ENCODE assay signal across 1 cellular context in the genomic region with DNA sequence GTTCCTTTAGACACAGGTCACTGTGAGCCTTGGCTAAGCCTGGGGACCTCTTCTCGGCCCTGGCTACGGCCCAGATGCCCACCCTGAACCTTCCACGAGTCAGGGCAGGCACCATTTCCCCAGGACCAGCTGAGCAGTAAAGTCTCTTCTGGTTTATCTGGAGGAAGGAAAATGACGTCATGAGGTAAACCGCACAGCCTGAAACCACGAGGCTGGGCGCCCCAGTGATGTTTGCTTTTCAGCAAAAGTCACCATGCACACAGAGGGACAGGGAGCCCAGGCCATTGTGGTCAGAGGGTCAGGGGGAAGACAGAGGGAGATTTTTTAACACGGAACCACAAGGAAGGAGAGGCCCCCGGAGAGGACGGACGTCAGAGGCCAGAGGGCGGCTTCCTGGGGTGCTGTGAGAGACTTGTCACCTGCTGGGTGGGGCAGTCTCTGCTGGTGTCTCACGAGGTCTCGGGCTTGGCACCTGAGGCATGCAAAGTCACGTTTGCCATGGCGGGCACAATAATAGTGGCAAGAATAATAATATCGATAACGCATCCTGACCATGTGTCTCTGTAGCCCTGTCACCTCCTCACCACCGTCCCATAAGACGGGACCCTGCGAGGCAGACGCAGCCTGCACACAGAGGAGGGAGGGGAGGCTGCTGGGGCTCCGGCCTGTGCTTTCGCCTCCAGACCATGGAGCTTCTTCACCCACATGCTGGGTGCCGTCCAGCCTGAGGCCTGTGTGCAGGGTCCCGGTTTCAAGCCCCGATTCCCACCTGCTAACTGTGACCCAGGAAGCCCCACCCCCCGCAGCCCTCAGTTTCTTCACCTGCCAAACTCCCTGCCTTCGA.
TF ChIP-seq lines count a peak whose summit lies in the region.

No MANE protein-coding gene starts in this region.

TF ChIP-seq in HepG2, 621 proteins besides CTCF, POLR2A, EP300 and RAD21 (continued from another document and continues in another):
- TF ChIP-seq, protein P1, sequence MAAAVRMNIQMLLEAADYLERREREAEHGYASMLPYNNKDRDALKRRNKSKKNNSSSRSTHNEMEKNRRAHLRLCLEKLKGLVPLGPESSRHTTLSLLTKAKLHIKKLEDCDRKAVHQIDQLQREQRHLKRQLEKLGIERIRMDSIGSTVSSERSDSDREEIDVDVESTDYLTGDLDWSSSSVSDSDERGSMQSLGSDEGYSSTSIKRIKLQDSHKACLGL (CRISPR knock-in tag; IDR thresholded peaks at IDR 0.05): 0 out of 2 replicates have a peak, but pooled peaks have one; percentile 28
- TF ChIP-seq XBP1 (CRISPR knock-in tag; IDR thresholded peaks at IDR 0.05) (no peak), ZBTB7A (CRISPR knock-in tag; IDR thresholded peaks at IDR 0.05) (no peak), PCBP2 (optimal IDR thresholded peaks at IDR 0.05; ENCODE audit: low read depth, low read length, poor library complexity, severe bottlenecking) (no peak), ZBTB21 (CRISPR knock-in tag; IDR thresholded peaks at IDR 0.05) (peak; percentile 90), FOXP1 (IDR thresholded peaks at IDR 0.05) (no peak), FOXP1 (CRISPR knock-in tag; IDR thresholded peaks at IDR 0.05) (peak; percentile 56), ZNF446 (CRISPR knock-in tag; IDR thresholded peaks at IDR 0.05) (no peak), ZNF10 (CRISPR knock-in tag; IDR thresholded peaks at IDR 0.05; ENCODE audit: borderline replicate concordance, low read depth) (no peak), KLF16 (CRISPR knock-in tag; IDR thresholded peaks at IDR 0.05) (0 out of 4 replicates have a peak, but pooled peaks of 1 of the 2 experiments have one; percentile 17), ZKSCAN5 (CRISPR knock-in tag; IDR thresholded peaks at IDR 0.05) (no peak), ZNF782 (CRISPR knock-in tag; IDR thresholded peaks at IDR 0.05; ENCODE audit: borderline replicate concordance) (no peak), MAZ (IDR thresholded peaks at IDR 0.05; ENCODE audit: borderline replicate concordance, low read depth, low read length) (no peak), MAZ (CRISPR knock-in tag; IDR thresholded peaks at IDR 0.05; ENCODE audit: low read depth) (peak; percentile 42; the same call in 1 of the 2 replicates), ELF3 (CRISPR knock-in tag; IDR thresholded peaks at IDR 0.05) (0 out of 2 replicates have a peak, but pooled peaks have one; percentile 41), HMG20A (CRISPR knock-in tag; IDR thresholded peaks at IDR 0.05; ENCODE audit: borderline replicate concordance) (peak; percentile 65; the same call in 1 of the 2 replicates), ZNF138 (CRISPR knock-in tag; IDR thresholded peaks at IDR 0.05; ENCODE audit: low read depth) (no peak), MLLT10 (CRISPR knock-in tag; IDR thresholded peaks at IDR 0.05) (no peak), SMARCE1 (IDR thresholded peaks at IDR 0.05; ENCODE audit: borderline replicate concordance) (no peak), ZNF607 (CRISPR knock-in tag; IDR thresholded peaks at IDR 0.05; ENCODE audit: borderline replicate concordance) (no peak), MIER3 (CRISPR knock-in tag; IDR thresholded peaks at IDR 0.05; ENCODE audit: borderline replicate concordance) (no peak), NONO (IDR thresholded peaks at IDR 0.05) (no peak), NONO (CRISPR knock-in tag; conservative IDR thresholded peaks at IDR 0.05) (no peak), ISL2 (CRISPR knock-in tag; IDR thresholded peaks at IDR 0.05) (no peak), RAD51 (IDR thresholded peaks at IDR 0.05; ENCODE audit: borderline replicate concordance) (no peak), ZNF225 (CRISPR knock-in tag; IDR thresholded peaks at IDR 0.05) (0 out of 2 replicates have a peak, but pooled peaks have one; percentile 19), FOXA3 (CRISPR knock-in tag; IDR thresholded peaks at IDR 0.05) (peak; percentile 58; the same call in 1 of the 2 replicates), ZFP36L1 (CRISPR knock-in tag; IDR thresholded peaks at IDR 0.05) (no peak), SP4 (CRISPR knock-in tag; IDR thresholded peaks at IDR 0.05) (no peak), ZNF263 (CRISPR knock-in tag; IDR thresholded peaks at IDR 0.05) (no peak), ZNF20 (CRISPR knock-in tag; IDR thresholded peaks at IDR 0.05) (no peak), IKZF4 (CRISPR knock-in tag; IDR thresholded peaks at IDR 0.05; ENCODE audit: borderline replicate concordance, low read depth, not compliant biosample characterization) (no peak), ZNF547 (CRISPR knock-in tag; IDR thresholded peaks at IDR 0.05) (no peak; the same call in 1 of the 2 replicates), STAT5B (CRISPR knock-in tag; IDR thresholded peaks at IDR 0.05) (no peak; the same call in 1 of the 2 replicates), ZNF496 (CRISPR knock-in tag; IDR thresholded peaks at IDR 0.05; ENCODE audit: insufficient replicate concordance) (no peak), ETV6 (CRISPR knock-in tag; conservative IDR thresholded peaks at IDR 0.05) (no peak), HNF4G (IDR thresholded peaks at IDR 0.05; ENCODE audit: borderline replicate concordance, low read depth, low read length) (no peak), HNF4G (CRISPR knock-in tag; IDR thresholded peaks at IDR 0.05; ENCODE audit: borderline replicate concordance, low read depth) (no peak), ZNF333 (CRISPR knock-in tag; IDR thresholded peaks at IDR 0.05; ENCODE audit: borderline replicate concordance) (no peak)
- TF ChIP-seq, protein P2, sequence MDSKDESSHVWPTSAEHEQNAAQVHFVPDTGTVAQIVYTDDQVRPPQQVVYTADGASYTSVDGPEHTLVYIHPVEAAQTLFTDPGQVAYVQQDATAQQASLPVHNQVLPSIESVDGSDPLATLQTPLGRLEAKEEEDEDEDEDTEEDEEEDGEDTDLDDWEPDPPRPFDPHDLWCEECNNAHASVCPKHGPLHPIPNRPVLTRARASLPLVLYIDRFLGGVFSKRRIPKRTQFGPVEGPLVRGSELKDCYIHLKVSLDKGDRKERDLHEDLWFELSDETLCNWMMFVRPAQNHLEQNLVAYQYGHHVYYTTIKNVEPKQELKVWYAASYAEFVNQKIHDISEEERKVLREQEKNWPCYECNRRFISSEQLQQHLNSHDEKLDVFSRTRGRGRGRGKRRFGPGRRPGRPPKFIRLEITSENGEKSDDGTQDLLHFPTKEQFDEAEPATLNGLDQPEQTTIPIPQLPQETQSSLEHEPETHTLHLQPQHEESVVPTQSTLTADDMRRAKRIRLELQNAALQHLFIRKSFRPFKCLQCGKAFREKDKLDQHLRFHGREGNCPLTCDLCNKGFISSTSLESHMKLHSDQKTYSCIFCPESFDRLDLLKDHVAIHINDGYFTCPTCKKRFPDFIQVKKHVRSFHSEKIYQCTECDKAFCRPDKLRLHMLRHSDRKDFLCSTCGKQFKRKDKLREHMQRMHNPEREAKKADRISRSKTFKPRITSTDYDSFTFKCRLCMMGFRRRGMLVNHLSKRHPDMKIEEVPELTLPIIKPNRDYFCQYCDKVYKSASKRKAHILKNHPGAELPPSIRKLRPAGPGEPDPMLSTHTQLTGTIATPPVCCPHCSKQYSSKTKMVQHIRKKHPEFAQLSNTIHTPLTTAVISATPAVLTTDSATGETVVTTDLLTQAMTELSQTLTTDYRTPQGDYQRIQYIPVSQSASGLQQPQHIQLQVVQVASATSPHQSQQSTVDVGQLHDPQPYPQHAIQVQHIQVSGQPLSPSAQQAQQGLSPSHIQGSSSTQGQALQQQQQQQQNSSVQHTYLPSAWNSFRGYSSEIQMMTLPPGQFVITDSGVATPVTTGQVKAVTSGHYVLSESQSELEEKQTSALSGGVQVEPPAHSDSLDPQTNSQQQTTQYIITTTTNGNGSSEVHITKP (CRISPR knock-in tag; IDR thresholded peaks at IDR 0.05; ENCODE audit: low read depth): no peak; the same call in 1 of the 2 replicates
- TF ChIP-seq, protein P3, sequence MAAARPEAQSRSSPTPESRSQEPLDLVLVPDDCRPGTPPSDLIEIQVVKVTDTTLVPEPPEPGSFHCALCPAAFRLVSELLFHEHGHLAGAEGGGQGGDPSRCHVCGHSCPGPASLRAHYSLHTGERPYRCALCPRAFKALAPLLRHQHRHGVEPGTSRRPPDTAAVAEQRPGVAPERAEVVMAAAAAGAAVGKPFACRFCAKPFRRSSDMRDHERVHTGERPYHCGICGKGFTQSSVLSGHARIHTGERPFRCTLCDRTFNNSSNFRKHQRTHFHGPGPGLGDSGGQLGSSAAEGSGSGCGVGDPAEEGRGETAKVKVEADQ (CRISPR knock-in tag; IDR thresholded peaks at IDR 0.05; ENCODE audit: borderline replicate concordance): no peak
- TF ChIP-seq, protein P4, sequence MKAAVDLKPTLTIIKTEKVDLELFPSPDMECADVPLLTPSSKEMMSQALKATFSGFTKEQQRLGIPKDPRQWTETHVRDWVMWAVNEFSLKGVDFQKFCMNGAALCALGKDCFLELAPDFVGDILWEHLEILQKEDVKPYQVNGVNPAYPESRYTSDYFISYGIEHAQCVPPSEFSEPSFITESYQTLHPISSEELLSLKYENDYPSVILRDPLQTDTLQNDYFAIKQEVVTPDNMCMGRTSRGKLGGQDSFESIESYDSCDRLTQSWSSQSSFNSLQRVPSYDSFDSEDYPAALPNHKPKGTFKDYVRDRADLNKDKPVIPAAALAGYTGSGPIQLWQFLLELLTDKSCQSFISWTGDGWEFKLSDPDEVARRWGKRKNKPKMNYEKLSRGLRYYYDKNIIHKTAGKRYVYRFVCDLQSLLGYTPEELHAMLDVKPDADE (CRISPR knock-in tag; IDR thresholded peaks at IDR 0.05): no peak
- TF ChIP-seq, protein P5, sequence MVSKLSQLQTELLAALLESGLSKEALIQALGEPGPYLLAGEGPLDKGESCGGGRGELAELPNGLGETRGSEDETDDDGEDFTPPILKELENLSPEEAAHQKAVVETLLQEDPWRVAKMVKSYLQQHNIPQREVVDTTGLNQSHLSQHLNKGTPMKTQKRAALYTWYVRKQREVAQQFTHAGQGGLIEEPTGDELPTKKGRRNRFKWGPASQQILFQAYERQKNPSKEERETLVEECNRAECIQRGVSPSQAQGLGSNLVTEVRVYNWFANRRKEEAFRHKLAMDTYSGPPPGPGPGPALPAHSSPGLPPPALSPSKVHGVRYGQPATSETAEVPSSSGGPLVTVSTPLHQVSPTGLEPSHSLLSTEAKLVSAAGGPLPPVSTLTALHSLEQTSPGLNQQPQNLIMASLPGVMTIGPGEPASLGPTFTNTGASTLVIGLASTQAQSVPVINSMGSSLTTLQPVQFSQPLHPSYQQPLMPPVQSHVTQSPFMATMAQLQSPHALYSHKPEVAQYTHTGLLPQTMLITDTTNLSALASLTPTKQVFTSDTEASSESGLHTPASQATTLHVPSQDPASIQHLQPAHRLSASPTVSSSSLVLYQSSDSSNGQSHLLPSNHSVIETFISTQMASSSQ (IDR thresholded peaks at IDR 0.05; ENCODE audit: low read depth): no peak
- TF ChIP-seq, protein P5 (CRISPR knock-in tag; IDR thresholded peaks at IDR 0.05; ENCODE audit: borderline replicate concordance): no peak
- TF ChIP-seq, protein P6, sequence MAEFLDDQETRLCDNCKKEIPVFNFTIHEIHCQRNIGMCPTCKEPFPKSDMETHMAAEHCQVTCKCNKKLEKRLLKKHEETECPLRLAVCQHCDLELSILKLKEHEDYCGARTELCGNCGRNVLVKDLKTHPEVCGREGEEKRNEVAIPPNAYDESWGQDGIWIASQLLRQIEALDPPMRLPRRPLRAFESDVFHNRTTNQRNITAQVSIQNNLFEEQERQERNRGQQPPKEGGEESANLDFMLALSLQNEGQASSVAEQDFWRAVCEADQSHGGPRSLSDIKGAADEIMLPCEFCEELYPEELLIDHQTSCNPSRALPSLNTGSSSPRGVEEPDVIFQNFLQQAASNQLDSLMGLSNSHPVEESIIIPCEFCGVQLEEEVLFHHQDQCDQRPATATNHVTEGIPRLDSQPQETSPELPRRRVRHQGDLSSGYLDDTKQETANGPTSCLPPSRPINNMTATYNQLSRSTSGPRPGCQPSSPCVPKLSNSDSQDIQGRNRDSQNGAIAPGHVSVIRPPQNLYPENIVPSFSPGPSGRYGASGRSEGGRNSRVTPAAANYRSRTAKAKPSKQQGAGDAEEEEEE (CRISPR knock-in tag; IDR thresholded peaks at IDR 0.05; ENCODE audit: borderline replicate concordance): no peak
- TF ChIP-seq, protein P7, sequence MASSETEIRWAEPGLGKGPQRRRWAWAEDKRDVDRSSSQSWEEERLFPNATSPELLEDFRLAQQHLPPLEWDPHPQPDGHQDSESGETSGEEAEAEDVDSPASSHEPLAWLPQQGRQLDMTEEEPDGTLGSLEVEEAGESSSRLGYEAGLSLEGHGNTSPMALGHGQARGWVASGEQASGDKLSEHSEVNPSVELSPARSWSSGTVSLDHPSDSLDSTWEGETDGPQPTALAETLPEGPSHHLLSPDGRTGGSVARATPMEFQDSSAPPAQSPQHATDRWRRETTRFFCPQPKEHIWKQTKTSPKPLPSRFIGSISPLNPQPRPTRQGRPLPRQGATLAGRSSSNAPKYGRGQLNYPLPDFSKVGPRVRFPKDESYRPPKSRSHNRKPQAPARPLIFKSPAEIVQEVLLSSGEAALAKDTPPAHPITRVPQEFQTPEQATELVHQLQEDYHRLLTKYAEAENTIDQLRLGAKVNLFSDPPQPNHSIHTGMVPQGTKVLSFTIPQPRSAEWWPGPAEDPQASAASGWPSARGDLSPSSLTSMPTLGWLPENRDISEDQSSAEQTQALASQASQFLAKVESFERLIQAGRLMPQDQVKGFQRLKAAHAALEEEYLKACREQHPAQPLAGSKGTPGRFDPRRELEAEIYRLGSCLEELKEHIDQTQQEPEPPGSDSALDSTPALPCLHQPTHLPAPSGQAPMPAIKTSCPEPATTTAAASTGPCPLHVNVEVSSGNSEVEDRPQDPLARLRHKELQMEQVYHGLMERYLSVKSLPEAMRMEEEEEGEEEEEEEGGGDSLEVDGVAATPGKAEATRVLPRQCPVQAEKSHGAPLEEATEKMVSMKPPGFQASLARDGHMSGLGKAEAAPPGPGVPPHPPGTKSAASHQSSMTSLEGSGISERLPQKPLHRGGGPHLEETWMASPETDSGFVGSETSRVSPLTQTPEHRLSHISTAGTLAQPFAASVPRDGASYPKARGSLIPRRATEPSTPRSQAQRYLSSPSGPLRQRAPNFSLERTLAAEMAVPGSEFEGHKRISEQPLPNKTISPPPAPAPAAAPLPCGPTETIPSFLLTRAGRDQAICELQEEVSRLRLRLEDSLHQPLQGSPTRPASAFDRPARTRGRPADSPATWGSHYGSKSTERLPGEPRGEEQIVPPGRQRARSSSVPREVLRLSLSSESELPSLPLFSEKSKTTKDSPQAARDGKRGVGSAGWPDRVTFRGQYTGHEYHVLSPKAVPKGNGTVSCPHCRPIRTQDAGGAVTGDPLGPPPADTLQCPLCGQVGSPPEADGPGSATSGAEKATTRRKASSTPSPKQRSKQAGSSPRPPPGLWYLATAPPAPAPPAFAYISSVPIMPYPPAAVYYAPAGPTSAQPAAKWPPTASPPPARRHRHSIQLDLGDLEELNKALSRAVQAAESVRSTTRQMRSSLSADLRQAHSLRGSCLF (CRISPR knock-in tag; IDR thresholded peaks at IDR 0.05; ENCODE audit: borderline replicate concordance): no peak
